ENCODE assay signal across 18 cellular contexts in genomic region chr9:107404086-107404590, GRCh38.
A peak's percentile ranks its signal among the peaks of the same experiment; 100 is the strongest.
DNase-seq lines count a peak whose midpoint lies in the region; ATAC-seq and TF ChIP-seq lines count a peak whose summit lies in the region.
"Had no signal": no experiment of that assay in that cellular context is flagged by ENCODE, and none has a peak within 500 bp of the region (broad histone marks: within the 10 kb centered on the region; RNA-seq: fewer than 3 reads in every experiment).

No MANE protein-coding gene starts in this region.

- TF ChIP-seq RAD21 in IMR-90 (IDR thresholded peaks at IDR 0.05; ENCODE audit: low read length), result no peak

- H3K27me3 ChIP-seq in IMR-90 (ENCODE audit: control insufficient read depth, insufficient read depth, low read length) (peaks cover 8% of the 10 kb centered on the region), right cardiac atrium (ENCODE audit: control insufficient read depth, insufficient read depth) (no peaks in the 10 kb centered on the region)

- H2BK120ac ChIP-seq in IMR-90 (ENCODE audit: low read depth, low read length), result no peak overlapping the region

- no peak overlapping the region for H3K4ac ChIP-seq in IMR-90 (ENCODE audit: low read depth, low read length)

- POLR2A ChIA-PET in IMR-90 (lab: Charles Lee; ENCODE audit: unreplicated experiment), result no interaction called here

- H2AK5ac ChIP-seq in IMR-90 (ENCODE audit: low read depth, low read length), result no peak overlapping the region

- intact Hi-C loops in IMR-90 (cut with micrococcal nuclease), result no loop called here
- intact Hi-C loops in right cardiac atrium (cut with DNase I), result no loop called here

- CTCF ChIA-PET in IMR-90 (lab: Yijun Ruan, JAX), result no interaction called here

- H3K18ac ChIP-seq in IMR-90 (ENCODE audit: low read depth, low read length), result no peak overlapping the region; the same call in 1 of the 2 replicates

- no peaks in the 10 kb centered on the region for H3K9me3 ChIP-seq in IMR-90 (ENCODE audit: control insufficient read depth, insufficient read depth, low read length)
- no peaks in the 10 kb centered on the region for H3K9me3 ChIP-seq in right cardiac atrium (ENCODE audit: control insufficient read depth, low read length)

- no peak overlapping the region for H3K4me2 ChIP-seq in IMR-90 (ENCODE audit: low read depth, low read length)

- no peaks in the 10 kb centered on the region for H3K79me1 ChIP-seq in IMR-90 (ENCODE audit: low read depth in 1 of 2, low read length in 2 of 2)

- no peak overlapping the region for H4K5ac ChIP-seq in IMR-90 (ENCODE audit: low read depth, low read length)

- H3K4me1 ChIP-seq in IMR-90 (ENCODE audit: control insufficient read depth, insufficient read depth, low read length) (peaks cover 3% of the 10 kb centered on the region; the same call in 1 of the 2 replicates), right cardiac atrium (ENCODE audit: control insufficient read depth, insufficient read depth, low read length) (peaks cover 2% of the 10 kb centered on the region)

- no peak for TF ChIP-seq POLR2A in IMR-90 (IDR thresholded peaks at IDR 0.05; ENCODE audit: low read depth, low read length)

- H3K4me3 ChIP-seq in IMR-90 (ENCODE audit: insufficient read depth, low read depth, low read length) (no peak overlapping the region), right cardiac atrium (ENCODE audit: low read length) (no peak overlapping the region)

- no peak overlapping the region for H3K9ac ChIP-seq in IMR-90 (ENCODE audit: low read depth, low read length)

- H3K27ac ChIP-seq in IMR-90 (ENCODE audit: insufficient read depth, low read length), result no peak overlapping the region
- H3K27ac ChIP-seq in right cardiac atrium (ENCODE audit: low read length), result no peak overlapping the region

- H4K8ac ChIP-seq in IMR-90 (ENCODE audit: low read depth in 2 of 2, low read length in 2 of 2), result no peak overlapping the region

- no peak overlapping the region for H4K91ac ChIP-seq in IMR-90 (ENCODE audit: insufficient read depth, low read depth, low read length)

- no peak overlapping the region for H2BK15ac ChIP-seq in IMR-90 (ENCODE audit: low read depth, low read length)

- no peak for TF ChIP-seq CTCF in IMR-90 (conservative IDR thresholded peaks at IDR 0.05; ENCODE audit: low read depth, low read length)

- dilution Hi-C loops in IMR-90 (cut with HindIII; ENCODE audit: low sequenced_read_pairs, unreplicated experiment), result no loop called here

- no peaks in the 10 kb centered on the region for H3K9me1 ChIP-seq in IMR-90 (ENCODE audit: insufficient read depth, low read length)

- ATAC-seq in IMR-90 (ENCODE audit: low read depth) (0 out of 2 replicates have a peak, but pooled peaks have one; percentile 14), esophagus mucosa (peak; percentile 33), right cardiac atrium (peak; percentile 57 to 58)
- ATAC-seq: Panc1 had no signal

- H2BK20ac ChIP-seq in IMR-90 (ENCODE audit: low read depth, low read length), result no peak overlapping the region

- no peak overlapping the region for H3K14ac ChIP-seq in IMR-90 (replicated peaks; ENCODE audit: low read depth, low read length)

- no peak overlapping the region for H3K56ac ChIP-seq in IMR-90 (ENCODE audit: extremely low read depth, insufficient read depth, low read length)

- no TSS peak for BruUV-seq in IMR-90 (replicated peaks; lab: Mats Ljungman, UMichigan)

- WGBS in IMR-90 (ENCODE audit: extremely low coverage in 2 of 2, insufficient read length in 1 of 2), 2 experiments, result no CpG with 5 or more reads among the region's 2 CpGs
- WGBS in right cardiac atrium, result 49% methylated on average over 2 of the region's 2 CpGs

- H2AK9ac ChIP-seq in IMR-90 (replicated peaks; ENCODE audit: low read depth, low read length, poor library complexity), result no peak overlapping the region

- in situ Hi-C loops in IMR-90 (cut with MboI; ENCODE audit: low sequenced_read_pairs), result no loop called here

- no peaks in the 10 kb centered on the region for H4K20me1 ChIP-seq in IMR-90 (ENCODE audit: insufficient read depth, low read length)

- DNase-seq in D341Med (ENCODE audit: low spot score) (peak; percentile 55), IMR-90 (no peak), right cardiac atrium (no peak), T-helper 1 cell (no peak), SKM-1 treated with dmso at 0.1 percent for 144 hours (lab: John Stamatoyannopoulos, UW; ENCODE audit: unreplicated experiment) (no peak), foreskin melanocyte (no peak)
- DNase-seq: ACHN; C1 segment of cervical spinal cord; CD8-positive, alpha-beta memory T cell; DMS79 treated with DMSO at 0.1 percent for 48 hours; H7; HFFc6; NCI-H1048; NCI-H1436; NCI-H2029 treated with DMSO at 0.1 percent for 48 hours; NCI-H510A treated with DMSO at 0.1 percent for 48 hours had no signal

- no peaks in the 10 kb centered on the region for H3K36me3 ChIP-seq in IMR-90 (ENCODE audit: control insufficient read depth, insufficient read depth, low read length)

- H2BK5ac ChIP-seq in IMR-90 (ENCODE audit: low read depth, low read length, poor library complexity, severe bottlenecking), result no peak overlapping the region

- no peak overlapping the region for H3K23ac ChIP-seq in IMR-90 (ENCODE audit: low read depth, low read length)

- H2AFZ ChIP-seq in IMR-90 (replicated peaks; ENCODE audit: low read length, poor library complexity), result no peak overlapping the region

TF ChIP-seq in IMR-90, 13 proteins besides CTCF, POLR2A, EP300 and RAD21:
- no peak for TF ChIP-seq FOS (IDR thresholded peaks at IDR 0.05; ENCODE audit: low read depth, low read length)
- no peak; the same call in 1 of the 2 replicates for TF ChIP-seq MAFK (IDR thresholded peaks at IDR 0.05; ENCODE audit: low read depth, low read length)
- TF ChIP-seq MXI1 (IDR thresholded peaks at IDR 0.05; ENCODE audit: borderline replicate concordance, low read depth, low read length), result no peak
- no peak for TF ChIP-seq NFE2L2 (IDR thresholded peaks at IDR 0.05; ENCODE audit: low read depth, low read length)
- no peak for TF ChIP-seq CHD1 (IDR thresholded peaks at IDR 0.05; ENCODE audit: low read depth, low read length)
- no peak for TF ChIP-seq SMC3 (IDR thresholded peaks at IDR 0.05; ENCODE audit: low read depth, low read length)
- TF ChIP-seq RFX5 (IDR thresholded peaks at IDR 0.05; ENCODE audit: low read depth, low read length), result no peak
- TF ChIP-seq MAZ (IDR thresholded peaks at IDR 0.05; ENCODE audit: borderline replicate concordance, low read depth, low read length), result no peak
- TF ChIP-seq BHLHE40 (IDR thresholded peaks at IDR 0.05; ENCODE audit: low read depth, low read length), result no peak
